In the genomic region with DNA sequence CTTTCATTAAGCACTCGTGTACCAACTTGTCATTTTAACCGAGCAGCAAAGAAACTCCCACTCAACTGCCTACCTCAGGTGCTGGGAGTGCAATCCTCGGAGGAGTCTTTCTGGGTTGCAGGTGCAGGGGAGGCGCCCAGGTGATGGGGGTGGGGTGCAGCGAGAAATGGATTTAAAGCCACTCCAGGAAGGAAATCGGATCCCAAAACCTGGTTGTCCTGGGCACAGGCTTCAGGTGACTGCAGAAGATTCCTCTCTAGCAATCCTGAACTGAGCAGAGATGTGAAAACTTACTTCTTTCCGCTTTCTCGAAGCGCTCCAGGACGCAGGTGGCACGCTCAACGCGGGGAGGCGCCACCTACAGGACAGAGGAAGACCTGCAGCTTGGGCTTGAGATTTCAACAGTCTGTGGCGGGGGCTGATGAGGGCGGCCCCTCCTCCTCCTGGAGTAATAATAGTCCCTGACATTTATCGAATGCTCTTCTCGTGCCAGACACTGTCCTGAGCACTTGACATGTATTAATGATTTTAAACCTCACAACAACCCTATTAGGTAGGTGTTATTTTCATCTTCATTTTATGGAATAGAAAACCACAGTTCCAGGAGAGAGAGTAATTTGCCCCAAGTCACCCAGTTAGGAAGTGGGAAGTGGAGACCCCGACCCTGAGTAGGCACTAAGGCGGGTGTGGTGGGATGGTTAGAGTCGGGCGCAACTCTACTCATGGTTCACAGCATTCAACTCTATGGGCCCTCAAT, we compare ENCODE assay signal across 8 cellular contexts. TPM values are rescaled to one million over a fixed set of nuclear protein-coding genes. Genes with fewer than 3 reads are reported as not detected.
DNase-seq lines count a peak whose midpoint lies in the region; ATAC-seq and TF ChIP-seq lines count a peak whose summit lies in the region.

No MANE protein-coding gene starts in this region.

- TF ChIP-seq CTCF in GM12872 (IDR thresholded peaks at IDR 0.05; ENCODE audit: insufficient read depth, low read depth, low read length), result peak; percentile 98
- peak; percentile 85 to 96 (median 90) for TF ChIP-seq CTCF in Peyer's patch (IDR thresholded peaks at IDR 0.05)
- TF ChIP-seq CTCF in fibroblast of villous mesenchyme (IDR thresholded peaks at IDR 0.05; ENCODE audit: insufficient read depth, low read depth, low read length), result peak; percentile 95
- peak in 1 of 3 donors; percentile 30 for TF ChIP-seq CTCF in omental fat pad (IDR thresholded peaks at IDR 0.05)
- TF ChIP-seq CTCF in tibial artery (IDR thresholded peaks at IDR 0.05), result peak; percentile 71 to 92

- 8% methylated on average over 18 of the region's 22 CpGs for WGBS in HUES64

- intact Hi-C loops in tibial artery (cut with DNase I; ENCODE audit: low total_unique reads), result no loop called here

- H3K36me3 ChIP-seq in HUES64 (ENCODE audit: insufficient read depth, low read length) (no peaks in the 10 kb centered on the region), Peyer's patch (no peaks in the 10 kb centered on the region), tibial artery (no peaks in the 10 kb centered on the region)

- H3K27ac ChIP-seq in HUES64 (ENCODE audit: low read depth, low read length) (no peak overlapping the region), Peyer's patch (no peak overlapping the region), tibial artery (no peak overlapping the region)

- H3K9ac ChIP-seq in HUES64 (ENCODE audit: low read depth, low read length), result no peak overlapping the region

- H3K27me3 ChIP-seq in HUES64 (ENCODE audit: insufficient read depth, low read length) (peaks cover 37% of the 10 kb centered on the region), Peyer's patch (no peaks in the 10 kb centered on the region), tibial artery (peaks cover 0 to 70% of the 10 kb centered on the region in 2 donors)

- H3K4me3 ChIP-seq in HUES64 (ENCODE audit: low read length), result peak overlapping the region; percentile 49
- peak overlapping the region in 2 of 4 donors; percentile 23 to 34 for H3K4me3 ChIP-seq in Peyer's patch
- no peak overlapping the region for H3K4me3 ChIP-seq in fibroblast of villous mesenchyme (ENCODE audit: low read depth, low read length)
- H3K4me3 ChIP-seq in tibial artery, result no peak overlapping the region

- H3K9me3 ChIP-seq in HUES64 (ENCODE audit: insufficient read depth, low read depth, low read length) (no peaks in the 10 kb centered on the region), Peyer's patch (no peaks in the 10 kb centered on the region), tibial artery (peaks cover 0 to 11% (median 11%) of the 10 kb centered on the region in 3 donors)

- no peak for TF ChIP-seq POLR2A in Peyer's patch (IDR thresholded peaks at IDR 0.05)

- H3K4me1 ChIP-seq in HUES64 (ENCODE audit: insufficient read depth, low read length) (peaks cover 12% of the 10 kb centered on the region), Peyer's patch (peaks cover 0 to 8% (median 0%) of the 10 kb centered on the region in 4 donors), tibial artery (peaks cover 0 to 4% (median 0%) of the 10 kb centered on the region in 4 donors)

- ATAC-seq in omental fat pad (ENCODE audit: low FRiP score) (peak; percentile 88), HG03095 (IDR thresholded peaks at IDR 0.05; ENCODE audit: unreplicated experiment) (no peak)

- DNase-seq in Peyer's patch (peak; percentile 57 to 82 (median 69)), fibroblast of villous mesenchyme (ENCODE audit: low read depth) (peak; percentile 52), omental fat pad (ENCODE audit: low spot score) (peak; percentile 30), tibial artery (peak in 1 of 2 donors; percentile 28)
- DNase-seq in activated T-cell treated with anti-CD3 and anti-CD28 coated beads, Interleukin-2, amount 50 U/mL, for 48 hours, result peak; percentile 80 to 82

RNA-seq across cellular contexts. Expression of gene SKAP1, which starts 27.2 kb away (rescaled TPM):
- polyA plus RNA-seq in HUES64 (2013, experiment 1 of 2), result not detected
- 0.44 TPM for polyA plus RNA-seq in HUES64 (2013, experiment 2 of 2)
- 10 to 100 TPM in 1 of 4 donors, 1 to 10 TPM in 3; 3.1 to 17.3 (median 6.5) TPM for total RNA-seq in Peyer's patch
- not detected in 2 replicates for total RNA-seq in fibroblast of villous mesenchyme
- total RNA-seq in omental fat pad, result 1 to 10 TPM in 2 of 4 donors, under 1 TPM in 1, not detected in 1; 0.93 to 1.9 (median 1.1) TPM
